8 cellular contexts compared by ENCODE assay signal in genomic region chr10:68406111-68406814, GRCh38. TPM values are rescaled to one million over a fixed set of nuclear protein-coding genes. Genes with fewer than 3 reads are reported as not detected.
DNase-seq lines count a peak whose midpoint lies in the region; ATAC-seq and TF ChIP-seq lines count a peak whose summit lies in the region.

No MANE protein-coding gene starts in this region.

- WGBS in thymus, result 1% methylated on average over 38 of the region's 38 CpGs

- H3K36me3 ChIP-seq in thymus (ENCODE audit: control insufficient read depth, insufficient read depth), result no peaks in the 10 kb centered on the region

- no peaks in the 10 kb centered on the region for H3K9me3 Mint-ChIP-seq in natural killer cell

- H3K9me3 ChIP-seq in thymus (ENCODE audit: control insufficient read depth), result peaks cover 1% of the 10 kb centered on the region

- intact Hi-C loops in natural killer cell (cut with micrococcal nuclease), result loop anchor here (2.0 kb wide), 1 partner anchor 75 kb away; no protein-coding TSS in a partner anchor

- H3K4me3 Mint-ChIP-seq in natural killer cell, result peak overlapping the region; percentile 93

- H3K36me3 Mint-ChIP-seq in natural killer cell, result no peaks in the 10 kb centered on the region

- TF ChIP-seq CTCF in C4-2B (conservative IDR thresholded peaks at IDR 0.05) (no peak), fibroblast of the aortic adventitia (IDR thresholded peaks at IDR 0.05; ENCODE audit: insufficient read depth, low read length) (no peak), natural killer cell (IDR thresholded peaks at IDR 0.05) (no peak)

- H3K4me1 Mint-ChIP-seq in natural killer cell, result peaks cover 20 to 21% of the 10 kb centered on the region in 2 donors

- H3K4me3 ChIP-seq in fibroblast of the aortic adventitia (ENCODE audit: low read depth, low read length) (peak overlapping the region; percentile 96), thymus (ENCODE audit: low read length) (peak overlapping the region; percentile 98)

- H3K27ac Mint-ChIP-seq in natural killer cell, result peak overlapping the region; percentile 65 to 91

- no peaks in the 10 kb centered on the region for H3K27me3 Mint-ChIP-seq in natural killer cell (ENCODE audit: low read depth in 2 of 2)

- ATAC-seq in GM19023 (IDR thresholded peaks at IDR 0.05; ENCODE audit: unreplicated experiment) (peak; percentile 47), HG03135 (IDR thresholded peaks at IDR 0.05; ENCODE audit: unreplicated experiment) (peak; percentile 39), natural killer cell (peak; percentile 9 to 15 (median 11))

- peak; percentile 72 for DNase-seq in NCI-H69 (lab: John Stamatoyannopoulos, UW)
- DNase-seq in activated T-helper 9 cell treated with anti-CD3 and anti-CD28 coated beads, Interleukin-2, amount 50 U/mL, for 16 hours (ENCODE audit: low read depth), result peak; percentile 4
- peak; percentile 60 for DNase-seq in fibroblast of the aortic adventitia (ENCODE audit: low read depth)
- DNase-seq in natural killer cell, result peak; percentile 20

- H3K27ac ChIP-seq in C4-2B (peak overlapping the region; percentile 90), thymus (ENCODE audit: low read depth) (peak overlapping the region; percentile 92)

- no peaks in the 10 kb centered on the region for H3K27me3 ChIP-seq in thymus (ENCODE audit: control insufficient read depth, insufficient read depth)

- peaks cover 7% of the 10 kb centered on the region for H3K4me1 ChIP-seq in thymus (ENCODE audit: control insufficient read depth, insufficient read depth, low read length)

RNA-seq across cellular contexts. Expression of gene RUFY2, which starts 0.8 kb away (rescaled TPM):
- total RNA-seq in fibroblast of the aortic adventitia (ENCODE audit: low replicate concordance) (37.3 and 53.7 TPM in 2 replicates), natural killer cell (10 to 100 TPM; 24.7 to 31.9 (median 31.4) TPM)
- polyA plus RNA-seq in thymus, result 12.2 TPM

Comparison
In these comparisons a context has a peak if more than half of its experiments do, and no peak if none do; other contexts are left out.
1. Peak in every context shown above with its lines: DNase-seq, ATAC-seq, H3K4me3 ChIP-seq and H3K27ac ChIP-seq.
2. DNase-seq: peak in every context shown above with its lines; median percentile 72 in NCI-H69; 60 in fibroblast of the aortic adventitia; 20 in natural killer cell; 4 in activated T-helper 9 cell treated with anti-CD3 and anti-CD28 coated beads, Interleukin-2, amount 50 U/mL, for 16 hours.